Comparison of ENCODE assay signal across 19 cellular contexts in the genomic region with DNA sequence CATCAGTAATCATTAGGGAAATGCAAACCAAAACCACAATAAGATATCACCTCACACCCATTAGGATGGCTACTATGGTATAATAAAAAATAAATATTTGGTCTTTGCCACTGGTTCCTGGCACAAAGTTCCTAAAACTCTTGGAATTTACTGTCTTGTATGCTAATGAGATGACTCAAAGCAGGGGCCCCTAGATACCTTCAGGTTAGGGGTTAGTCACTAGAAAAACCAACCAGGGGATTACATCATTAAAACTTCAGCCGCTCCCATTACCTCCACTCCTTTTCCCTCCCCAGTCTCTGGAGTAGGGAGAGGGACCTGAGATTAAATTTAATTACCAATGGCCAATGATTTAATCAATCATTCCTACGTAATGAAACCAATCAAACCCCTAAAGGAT. TPM values are rescaled to one million over a fixed set of nuclear protein-coding genes. Genes with fewer than 3 reads are reported as not detected.
DNase-seq lines count a peak whose midpoint lies in the region; ATAC-seq, FAIRE-seq and TF ChIP-seq lines count a peak whose summit lies in the region.
"Had no signal": no experiment of that assay in that cellular context is flagged by ENCODE, and none has a peak within 500 bp of the region (broad histone marks: within the 10 kb centered on the region; RNA-seq: fewer than 3 reads in every experiment).

No MANE protein-coding gene starts in this region.

- no peaks in the 10 kb centered on the region for H3K36me3 ChIP-seq in MG63
- no peaks in the 10 kb centered on the region for H3K36me3 ChIP-seq in bronchial epithelial cell (ENCODE audit: control insufficient read depth, insufficient read depth, low read length)
- H3K36me3 ChIP-seq in kidney epithelial cell (ENCODE audit: control insufficient read depth, insufficient read depth, low read length): no peaks in the 10 kb centered on the region
- H3K36me3 ChIP-seq: BLaER1, spleen, uterus had no signal

- H3K27me3 ChIP-seq in MG63: no peaks in the 10 kb centered on the region
- no peaks in the 10 kb centered on the region for H3K27me3 ChIP-seq in bronchial epithelial cell (ENCODE audit: control insufficient read depth, insufficient read depth, low read length)
- no peaks in the 10 kb centered on the region for H3K27me3 ChIP-seq in kidney epithelial cell (ENCODE audit: control insufficient read depth, insufficient read depth, low read length)
- H3K27me3 ChIP-seq: BLaER1, spleen, uterus had no signal

- DNase-seq in ELR (ENCODE audit: low read depth) (peak; percentile 86), MG63 (peak; percentile 45), bronchial epithelial cell (ENCODE audit: low read depth) (peak; percentile 92), kidney epithelial cell (ENCODE audit: low read depth) (peak; percentile 57), omental fat pad (ENCODE audit: low spot score) (no peak)
- DNase-seq: activated CD8-positive, alpha-beta memory T cell treated with anti-CD3 and anti-CD28 coated beads for 24 hours; activated gamma-delta T cell; DMS153; effector CD8-positive, alpha-beta T cell; NCI-H510A treated with DMSO at 0.1 percent for 48 hours; occipital lobe; OCI-M1; spleen; T-cell; uterus had no signal

- TF ChIP-seq CTCF in bronchial epithelial cell (IDR thresholded peaks at IDR 0.05; ENCODE audit: insufficient read depth, low read length, severe bottlenecking): no peak
- no peak for TF ChIP-seq CTCF in kidney epithelial cell (IDR thresholded peaks at IDR 0.05; ENCODE audit: insufficient read depth, low read length, poor library complexity, severe bottlenecking)
- no peak for TF ChIP-seq CTCF in omental fat pad (IDR thresholded peaks at IDR 0.05)

- H3K4me3 ChIP-seq in MG63: no peak overlapping the region
- no peak overlapping the region for H3K4me3 ChIP-seq in bronchial epithelial cell (ENCODE audit: low read depth, low read length)
- no peak overlapping the region for H3K4me3 ChIP-seq in kidney epithelial cell (ENCODE audit: low read depth, low read length)
- H3K4me3 ChIP-seq: BLaER1, spleen, uterus had no signal

- no peak for FAIRE-seq in bronchial epithelial cell (lab: Jason Lieb, UNC)

- ATAC-seq in HG03139 (IDR thresholded peaks at IDR 0.05; ENCODE audit: unreplicated experiment) (no peak), omental fat pad (ENCODE audit: low FRiP score) (no peak), GM21447 (IDR thresholded peaks at IDR 0.05; ENCODE audit: unreplicated experiment) (no peak), HG02588 (IDR thresholded peaks at IDR 0.05; ENCODE audit: unreplicated experiment) (no peak)
- ATAC-seq: T-cell had no signal

- H3K9me3 ChIP-seq in MG63: no peaks in the 10 kb centered on the region
- H3K9me3 ChIP-seq: BLaER1, spleen, uterus had no signal

RNA-seq across cellular contexts. Expression of gene THSD1, which starts 49.6 kb away (rescaled TPM):
- 11.3 and 17.9 TPM in 2 replicates for total RNA-seq in MG63 (2014; rRNA removed; shearing (Covaris generic); ENCODE audit: low replicate concordance)
- total RNA-seq in bronchial epithelial cell (11.0 and 19.5 TPM in 2 replicates), kidney epithelial cell (4.1 and 4.8 TPM in 2 replicates), omental fat pad (10 to 100 TPM in 1 of 4 donors, 1 to 10 TPM in 3; 2.8 to 21.6 (median 4.2) TPM)
